Comparison of ENCODE assay signal across 23 cellular contexts in the genomic region with DNA sequence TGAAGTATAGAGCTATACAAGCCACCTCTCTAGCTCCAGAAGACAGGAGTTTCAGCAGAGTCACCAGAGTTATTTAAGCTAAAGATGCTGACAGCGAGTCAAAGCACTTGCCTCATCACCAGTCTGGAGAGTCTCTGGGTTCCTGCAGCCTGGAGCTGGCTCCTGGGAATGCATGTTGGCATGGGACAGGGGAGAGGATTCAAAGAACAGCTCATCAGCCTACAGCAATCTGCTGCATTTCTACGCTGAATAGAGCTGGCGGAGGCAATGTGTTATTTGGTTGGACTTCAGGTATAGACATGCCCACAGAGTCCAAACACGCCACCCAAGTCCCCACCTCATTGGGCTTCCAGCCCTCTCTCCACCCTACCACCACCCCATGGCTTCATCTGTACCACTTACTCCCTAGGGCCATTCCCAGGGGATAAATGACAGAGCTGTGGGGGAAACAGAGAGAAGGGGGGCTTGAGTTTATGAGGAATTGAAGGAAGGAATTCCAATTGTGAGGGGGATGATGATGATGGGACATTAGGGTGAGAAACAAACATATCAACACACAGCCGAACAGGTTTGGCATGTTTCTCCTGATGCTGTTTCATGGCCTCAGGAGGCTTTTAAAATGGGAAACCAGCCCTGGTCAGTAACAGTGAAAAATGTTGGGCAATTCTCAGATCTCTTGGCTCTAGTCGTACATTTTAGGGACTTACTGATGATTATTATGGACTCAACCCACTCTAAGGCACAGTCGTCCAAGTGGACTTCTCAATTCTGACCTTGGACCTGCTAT. TPM values are rescaled to one million over a fixed set of nuclear protein-coding genes. Genes with fewer than 3 reads are reported as not detected.
DNase-seq lines count a peak whose midpoint lies in the region; ATAC-seq and TF ChIP-seq lines count a peak whose summit lies in the region.
"Had no signal": no experiment of that assay in that cellular context is flagged by ENCODE, and none has a peak within 500 bp of the region (broad histone marks: within the 10 kb centered on the region; RNA-seq: fewer than 3 reads in every experiment).

No MANE protein-coding gene starts in this region.

- H3K27me3 Mint-ChIP-seq in brain: peaks cover 21% of the 10 kb centered on the region
- peaks cover 5% of the 10 kb centered on the region for H3K27me3 Mint-ChIP-seq in activated naive CD8-positive, alpha-beta T cell treated with anti-CD3 and anti-CD28 coated beads for 36 hours

- DNase-seq in HPDE6-E6E7 (ENCODE audit: extremely low spot score): peak; percentile 71
- DNase-seq in Right ventricle myocardium superior: peak; percentile 62
- DNase-seq in occipital lobe (lab: John Stamatoyannopoulos, UW): peak; percentile 46
- no peak for DNase-seq in SKM-1 treated with dmso at 0.1 percent for 144 hours (lab: John Stamatoyannopoulos, UW; ENCODE audit: unreplicated experiment)
- DNase-seq in activated naive CD8-positive, alpha-beta T cell treated with anti-CD3 and anti-CD28 coated beads for 36 hours: no peak
- DNase-seq in activated effector memory CD4-positive, alpha-beta T cell treated with Interleukin-2 at 50 U/mL for 16 hours: no peak
- DNase-seq: activated CD4-positive, alpha-beta T cell treated with anti-CD3 and anti-CD28 coated beads, Interleukin-2, amount 10 ng/mL, durations not matched to agents 7 days and 5 days; body of pancreas; C1 segment of cervical spinal cord; colonic mucosa; GOT3; MV-4-11; naive thymus-derived CD8-positive, alpha-beta T cell; NCI-H187 treated with DMSO at 0.1 percent for 48 hours; NCI-H524 treated with DMSO at 0.1 percent for 48 hours; pancreas; SHP77; T-cell had no signal

- H3K9me3 Mint-ChIP-seq in brain: no peaks in the 10 kb centered on the region
- no peaks in the 10 kb centered on the region for H3K9me3 Mint-ChIP-seq in activated naive CD8-positive, alpha-beta T cell treated with anti-CD3 and anti-CD28 coated beads for 36 hours
- H3K9me3 Mint-ChIP-seq: activated CD4-positive, alpha-beta T cell treated with anti-CD3 and anti-CD28 coated beads, Interleukin-2, amount 10 ng/mL, durations not matched to agents 7 days and 5 days; activated T-helper 17 cell treated with anti-CD3 and anti-CD28 coated beads, Interleukin-2, amount 50 U/mL, for 72 hours; memory B cell; naive thymus-derived CD8-positive, alpha-beta T cell; stimulated activated memory B cell treated with anti-CD40 and anti-IgM and Interleukin-4, amounts not matched to agents 10 μg/mL and 1 μg/mL and 100 μg/mL, for 72 hours; T-cell had no signal

- H3K36me3 Mint-ChIP-seq in brain: peaks cover 9% of the 10 kb centered on the region
- H3K36me3 Mint-ChIP-seq in activated naive CD8-positive, alpha-beta T cell treated with anti-CD3 and anti-CD28 coated beads for 36 hours: no peaks in the 10 kb centered on the region
- H3K36me3 Mint-ChIP-seq: memory B cell; naive thymus-derived CD8-positive, alpha-beta T cell; stimulated activated memory B cell treated with anti-CD40 and anti-IgM and Interleukin-4, amounts not matched to agents 10 μg/mL and 1 μg/mL and 100 μg/mL, for 72 hours; T-cell had no signal

- intact Hi-C loops in Right ventricle myocardium superior (cut with DNase I): no loop called here

- H3K27ac Mint-ChIP-seq in brain: peak overlapping the region in 3 of 5 experiments; percentile 17 to 59 (median 44)
- no peak overlapping the region for H3K27ac Mint-ChIP-seq in activated naive CD8-positive, alpha-beta T cell treated with anti-CD3 and anti-CD28 coated beads for 36 hours
- H3K27ac Mint-ChIP-seq: activated CD4-positive, alpha-beta T cell treated with anti-CD3 and anti-CD28 coated beads, Interleukin-2, amount 10 ng/mL, durations not matched to agents 7 days and 5 days; activated T-helper 17 cell treated with anti-CD3 and anti-CD28 coated beads, Interleukin-2, amount 50 U/mL, for 72 hours; memory B cell; naive thymus-derived CD8-positive, alpha-beta T cell; stimulated activated memory B cell treated with anti-CD40 and anti-IgM and Interleukin-4, amounts not matched to agents 10 μg/mL and 1 μg/mL and 100 μg/mL, for 72 hours; T-cell had no signal

- peak; percentile 50 for ATAC-seq in Right ventricle myocardium superior (ENCODE audit: poor library complexity)
- no peak for ATAC-seq in HG02623 (IDR thresholded peaks at IDR 0.05; ENCODE audit: unreplicated experiment)
- ATAC-seq: activated T-helper 17 cell treated with anti-CD3 and anti-CD28 coated beads, Interleukin-2, amount 50 U/mL, for 72 hours; body of pancreas; naive thymus-derived CD8-positive, alpha-beta T cell; pancreas; stimulated activated memory B cell treated with anti-CD40 and anti-IgM and Interleukin-4, amounts not matched to agents 10 μg/mL and 1 μg/mL and 100 μg/mL, for 72 hours; T-cell had no signal

- H3K4me3 Mint-ChIP-seq in brain: peak overlapping the region in 1 of 5 experiments; percentile 2
- H3K4me3 Mint-ChIP-seq in activated naive CD8-positive, alpha-beta T cell treated with anti-CD3 and anti-CD28 coated beads for 36 hours: no peak overlapping the region
- H3K4me3 Mint-ChIP-seq: activated CD4-positive, alpha-beta T cell treated with anti-CD3 and anti-CD28 coated beads, Interleukin-2, amount 10 ng/mL, durations not matched to agents 7 days and 5 days; activated T-helper 17 cell treated with anti-CD3 and anti-CD28 coated beads, Interleukin-2, amount 50 U/mL, for 72 hours; memory B cell; naive thymus-derived CD8-positive, alpha-beta T cell; stimulated activated memory B cell treated with anti-CD40 and anti-IgM and Interleukin-4, amounts not matched to agents 10 μg/mL and 1 μg/mL and 100 μg/mL, for 72 hours; T-cell had no signal

- peaks cover 53% of the 10 kb centered on the region for H3K4me1 Mint-ChIP-seq in brain
- H3K4me1 Mint-ChIP-seq in activated naive CD8-positive, alpha-beta T cell treated with anti-CD3 and anti-CD28 coated beads for 36 hours: peaks cover 6% of the 10 kb centered on the region
- H3K4me1 Mint-ChIP-seq: activated T-helper 17 cell treated with anti-CD3 and anti-CD28 coated beads, Interleukin-2, amount 50 U/mL, for 72 hours; memory B cell; stimulated activated memory B cell treated with anti-CD40 and anti-IgM and Interleukin-4, amounts not matched to agents 10 μg/mL and 1 μg/mL and 100 μg/mL, for 72 hours had no signal

- TF ChIP-seq CTCF in brain (conservative IDR thresholded peaks at IDR 0.05): no peak

RNA-seq across cellular contexts. Expression of gene PLEKHA6, which starts 58.4 kb away (rescaled TPM):
- polyA plus RNA-seq in brain (ENCODE audit: insufficient read depth, low read depth, low replicate concordance): 27.8 TPM
- 20.0 TPM for total RNA-seq in Right ventricle myocardium superior
- total RNA-seq in occipital lobe: 7.5 TPM
- 1 to 10 TPM in 1 of 2 experiments, under 1 TPM in 1; 0.74 to 1.5 TPM for total RNA-seq in activated naive CD8-positive, alpha-beta T cell treated with anti-CD3 and anti-CD28 coated beads for 36 hours
- total RNA-seq: activated CD4-positive, alpha-beta T cell treated with anti-CD3 and anti-CD28 coated beads, Interleukin-2, amount 10 ng/mL, durations not matched to agents 7 days and 5 days had no signal

Comparison
In these comparisons a context has a peak if more than half of its experiments do, and no peak if none do; other contexts are left out.
1. DNase-seq: peak in HPDE6-E6E7 (single experiment), Right ventricle myocardium superior (single experiment) and occipital lobe (single experiment); none in SKM-1 treated with dmso at 0.1 percent for 144 hours (single experiment), activated naive CD8-positive, alpha-beta T cell treated with anti-CD3 and anti-CD28 coated beads for 36 hours (single experiment) and activated effector memory CD4-positive, alpha-beta T cell treated with Interleukin-2 at 50 U/mL for 16 hours (single experiment).